8 cellular contexts compared by ENCODE assay signal in genomic region chr13:28718538-28719226, GRCh38. TPM values are rescaled to one million over a fixed set of nuclear protein-coding genes. Genes with fewer than 3 reads are reported as not detected.
A peak's percentile ranks its signal among the peaks of the same experiment; 100 is the strongest.
DNase-seq lines count a peak whose midpoint lies in the region; ATAC-seq, FAIRE-seq and TF ChIP-seq lines count a peak whose summit lies in the region.

SLC46A3 (minus strand) TSS chr13:28718970; CDS start chr13:28717998, 972 bp downstream.

- H3K14ac ChIP-seq in H1 (ENCODE audit: insufficient read length): no peak within 1 kb of the TSS

- peaks cover 29% of the 10 kb centered on the region for H3K4me1 ChIP-seq in CD4-positive, alpha-beta memory T cell (ENCODE audit: insufficient read depth, low read length)
- H3K4me1 ChIP-seq in H1 (replicated peaks in 1 of 4; ENCODE audit: control insufficient read depth in 3 of 4, insufficient read depth in 4 of 4, low read length in 3 of 4): no peaks in the 10 kb centered on the region; a peak in 1 of 7 replicates

- H3K27me3 Mint-ChIP-seq in CD4-positive, alpha-beta memory T cell: no peaks in the 10 kb centered on the region
- H3K27me3 Mint-ChIP-seq in activated CD8-positive, alpha-beta memory T cell treated with anti-CD3 and anti-CD28 coated beads, Interleukin-2, amount 10 ng/mL, durations not matched to agents 7 days and 5 days: peaks cover 3% of the 10 kb centered on the region

- H4K5ac ChIP-seq in H1 (ENCODE audit: insufficient read length, low read depth, low read length): no peak within 1 kb of the TSS

- no peaks in the 10 kb centered on the region for H3K9me3 ChIP-seq in CD4-positive, alpha-beta memory T cell (ENCODE audit: control insufficient read depth in 1 of 2, low read length in 2 of 2)
- H3K9me3 ChIP-seq in H1 (ENCODE audit: insufficient read depth in 2 of 2, low read depth in 1 of 2, low read length in 1 of 2): no peaks in the 10 kb centered on the region

- peak within 1 kb of the TSS; percentile 15 to 86 for H3K4me3 ChIP-seq in CD4-positive, alpha-beta memory T cell (ENCODE audit: low read length in 2 of 2)
- peak within 1 kb of the TSS; percentile 64 to 84 (median 72) for H3K4me3 ChIP-seq in H1 (ENCODE audit: extremely low read depth in 1 of 4, insufficient read depth in 2 of 4, low read depth in 3 of 4, low read length in 4 of 4)

- H3K27me3 ChIP-seq in CD4-positive, alpha-beta memory T cell (ENCODE audit: insufficient read depth, low read length): no peaks in the 10 kb centered on the region
- H3K27me3 ChIP-seq in H1 (replicated peaks in 1 of 4; ENCODE audit: control insufficient read depth in 3 of 4, extremely low read depth in 1 of 4, insufficient read depth in 3 of 4, low read length in 3 of 4): peaks cover 0 to 14% (median 12%) of the 10 kb centered on the region in 4 experiments; a peak in 6 of 7 replicates

- H3K23me2 ChIP-seq in H1 (ENCODE audit: low read depth, low read length): peaks cover 10% of the 10 kb centered on the region

- no peak within 1 kb of the TSS for H2BK5ac ChIP-seq in H1 (ENCODE audit: low read depth, low read length)

- H2BK120ac ChIP-seq in H1 (replicated peaks; ENCODE audit: low read depth, low read length): no peak within 1 kb of the TSS

- H2BK15ac ChIP-seq in H1 (ENCODE audit: low read length): no peak within 1 kb of the TSS

- peak within 1 kb of the TSS; percentile 72 to 86 for H3K4me2 ChIP-seq in H1 (ENCODE audit: insufficient read depth in 1 of 2, low read depth in 2 of 2, low read length in 2 of 2)

- ATAC-seq in GM19397 (IDR thresholded peaks at IDR 0.05; ENCODE audit: unreplicated experiment) (peak; percentile 99), HG03565 (IDR thresholded peaks at IDR 0.05; ENCODE audit: unreplicated experiment) (peak; percentile 96)
- ATAC-seq in activated CD8-positive, alpha-beta memory T cell treated with anti-CD3 and anti-CD28 coated beads, Interleukin-2, amount 10 ng/mL, durations not matched to agents 7 days and 5 days: peak; percentile 100

- H4K20me1 ChIP-seq in H1 (replicated peaks in 1 of 2; ENCODE audit: control insufficient read depth in 1 of 2, insufficient read depth in 2 of 2, low read length in 2 of 2): no peaks in the 10 kb centered on the region

- H3K18ac ChIP-seq in H1 (ENCODE audit: extremely low read depth, low read length): no peak within 1 kb of the TSS

- H2BK20ac ChIP-seq in H1 (ENCODE audit: low read length): no peak within 1 kb of the TSS

- CTCF ChIA-PET in CD4-positive, alpha-beta memory T cell (lab: Charles Lee; ENCODE audit: partially characterized antibody): interaction anchor here (1.0 to 1.2 kb wide), 2 partner anchors 8 to 60 kb away, joined by 3 to 5 read pairs; partner anchors contain the start of gene POMP
- CTCF ChIA-PET in activated CD8-positive, alpha-beta memory T cell treated with anti-CD3 and anti-CD28 coated beads, Interleukin-2, amount 10 ng/mL, durations not matched to agents 7 days and 5 days (lab: Charles Lee): interaction anchor here (1.2 to 2.0 kb wide), 2 partner anchors 9 to 60 kb away, joined by 3 to 8 read pairs; partner anchors contain the start of gene POMP
- CTCF ChIA-PET in H1 (lab: Charles Lee; ENCODE audit: partially characterized antibody): interaction anchor here (1.0 to 1.2 kb wide), 3 partner anchors 33 to 78 kb away, joined by 3 to 4 read pairs (median 4); no protein-coding TSS in a partner anchor

- no peaks in the 10 kb centered on the region for H3K9me3 Mint-ChIP-seq in CD4-positive, alpha-beta memory T cell
- H3K9me3 Mint-ChIP-seq in activated CD8-positive, alpha-beta memory T cell treated with anti-CD3 and anti-CD28 coated beads, Interleukin-2, amount 10 ng/mL, durations not matched to agents 7 days and 5 days (ENCODE audit: low read depth): no peaks in the 10 kb centered on the region

- H3K56ac ChIP-seq in H1 (replicated peaks; ENCODE audit: insufficient read length, low read depth, low read length): no peak within 1 kb of the TSS

- intact Hi-C loops in CD4-positive, alpha-beta memory T cell (cut with micrococcal nuclease): loop anchor here (1.0 to 5.0 kb wide), 3 partner anchors 59 to 1468 kb away; partner anchors contain the start of genes PAN3, POMP and RPL21

- no peak within 1 kb of the TSS for H4K91ac ChIP-seq in H1 (replicated peaks; ENCODE audit: insufficient read length, low read length)

- peak in 1 of 3 experiments; percentile 17; a peak in 1 of 4 replicates for TF ChIP-seq CTCF in H1 (IDR thresholded peaks at IDR 0.05; ENCODE audit: control extremely low read depth in 1 of 3, insufficient read depth in 1 of 3, low read depth in 1 of 3, low read length in 3 of 3)

- H3K4me3 Mint-ChIP-seq in CD4-positive, alpha-beta memory T cell: peak within 1 kb of the TSS; percentile 92 to 97 (median 94)
- H3K4me3 Mint-ChIP-seq in activated CD8-positive, alpha-beta memory T cell treated with anti-CD3 and anti-CD28 coated beads, Interleukin-2, amount 10 ng/mL, durations not matched to agents 7 days and 5 days: peak within 1 kb of the TSS; percentile 83

- peak; percentile 7 to 13; a peak in 2 of 4 replicates for TF ChIP-seq RAD21 in H1 (IDR thresholded peaks at IDR 0.05 in 1 of 2, conservative IDR thresholded peaks at IDR 0.05 in 1 of 2; ENCODE audit: low read depth in 2 of 2, low read length in 2 of 2)

- no peak within 1 kb of the TSS for H3K4ac ChIP-seq in H1 (replicated peaks; ENCODE audit: insufficient read length, low read depth, low read length)

- H2AK5ac ChIP-seq in H1 (ENCODE audit: low read depth, low read length): no peak within 1 kb of the TSS

- peak within 1 kb of the TSS; percentile 90 to 98 (median 95) for H3K27ac Mint-ChIP-seq in CD4-positive, alpha-beta memory T cell
- peak within 1 kb of the TSS; percentile 86 for H3K27ac Mint-ChIP-seq in activated CD8-positive, alpha-beta memory T cell treated with anti-CD3 and anti-CD28 coated beads, Interleukin-2, amount 10 ng/mL, durations not matched to agents 7 days and 5 days

- no peak within 1 kb of the TSS; a peak in 1 of 7 replicates for H3K9ac ChIP-seq in H1 (replicated peaks in 1 of 4; ENCODE audit: extremely low read depth in 1 of 4, low read depth in 3 of 4, low read length in 3 of 4)

- H3K79me2 ChIP-seq in H1 (ENCODE audit: control insufficient read depth in 1 of 2, insufficient read depth in 2 of 2, low read length in 2 of 2): no peaks in the 10 kb centered on the region

- H3K23ac ChIP-seq in H1 (ENCODE audit: insufficient read length): no peak within 1 kb of the TSS

- no peaks in the 10 kb centered on the region for H3K36me3 ChIP-seq in CD4-positive, alpha-beta memory T cell (ENCODE audit: insufficient read depth, low read length)
- H3K36me3 ChIP-seq in H1 (ENCODE audit: control insufficient read depth in 2 of 4, insufficient read depth in 4 of 4, low read length in 3 of 4): no peaks in the 10 kb centered on the region

- no peak within 1 kb of the TSS; the same call in 1 of the 2 replicates for H2BK12ac ChIP-seq in H1 (ENCODE audit: low read depth, low read length)

- H3K79me1 ChIP-seq in H1 (ENCODE audit: low read depth, low read length): no peaks in the 10 kb centered on the region

- POLR2A ChIA-PET in CD4-positive, alpha-beta memory T cell (lab: Charles Lee; ENCODE audit: partially characterized antibody): interaction anchor here (0.6 to 3.6 kb wide), 8 partner anchors 8 to 1232 kb away, joined by 3 to 41 read pairs (median 3); partner anchors contain the start of genes LNX2 and POMP
- POLR2A ChIA-PET in H1 (lab: Charles Lee; ENCODE audit: partially characterized antibody): interaction anchor here (1.0 to 1.9 kb wide), 2 partner anchors 11 to 25 kb away, joined by 3 to 5 read pairs; no protein-coding TSS in a partner anchor

- TF ChIP-seq EP300 in H1 (IDR thresholded peaks at IDR 0.05; ENCODE audit: borderline replicate concordance in 1 of 2, low read depth in 2 of 2, low read length in 2 of 2): no peak

- no peak for FAIRE-seq in H1 (lab: Jason Lieb, UNC)

- peaks cover 4 to 17% of the 10 kb centered on the region in 2 donors for H3K36me3 Mint-ChIP-seq in CD4-positive, alpha-beta memory T cell
- H3K36me3 Mint-ChIP-seq in activated CD8-positive, alpha-beta memory T cell treated with anti-CD3 and anti-CD28 coated beads, Interleukin-2, amount 10 ng/mL, durations not matched to agents 7 days and 5 days: peaks cover 3% of the 10 kb centered on the region

- peak within 1 kb of the TSS; percentile 72; the same call in 1 of the 2 replicates for H4K8ac ChIP-seq in H1 (ENCODE audit: extremely low read depth, insufficient read depth, low read length)

- H2AFZ ChIP-seq in H1 (ENCODE audit: low read length): peak within 1 kb of the TSS; percentile 87

- peak; percentile 95 to 97 (median 96) for DNase-seq in CD4-positive, alpha-beta memory T cell
- DNase-seq in NK-92 treated with Interleukin-12 subunit alpha and Interleukin-12 subunit beta, amount 100 ng/mL, for 24 hours (lab: John Stamatoyannopoulos, UW): peak; percentile 93
- DNase-seq in activated CD8-positive, alpha-beta memory T cell treated with anti-CD3 and anti-CD28 coated beads, Interleukin-2, amount 10 ng/mL, durations not matched to agents 7 days and 5 days: peak; percentile 98
- DNase-seq in H1 (ENCODE audit: low read depth in 1 of 2, low spot score in 2 of 2): peak; percentile 80 to 98
- DNase-seq in mesenteric fat pad (ENCODE audit: low spot score): peak; percentile 99
- peak; percentile 94 for DNase-seq in stimulated activated CD8-positive, alpha-beta memory T cell treated with anti-CD3 and anti-CD28 coated beads, Interleukin-15, amount 100 ng/mL, for 1 hour (ENCODE audit: low read depth)

- H3K27ac ChIP-seq in CD4-positive, alpha-beta memory T cell (ENCODE audit: low read depth, low read length): peak within 1 kb of the TSS; percentile 65
- H3K27ac ChIP-seq in H1 (ENCODE audit: low read depth, low read length): no peak within 1 kb of the TSS

- peaks cover 23 to 47% (median 31%) of the 10 kb centered on the region in 4 donors for H3K4me1 Mint-ChIP-seq in CD4-positive, alpha-beta memory T cell
- peaks cover 22% of the 10 kb centered on the region for H3K4me1 Mint-ChIP-seq in activated CD8-positive, alpha-beta memory T cell treated with anti-CD3 and anti-CD28 coated beads, Interleukin-2, amount 10 ng/mL, durations not matched to agents 7 days and 5 days

- no peak for TF ChIP-seq POLR2A in H1 (IDR thresholded peaks at IDR 0.05; ENCODE audit: control extremely low read depth in 1 of 2, low read depth in 2 of 2, low read length in 2 of 2)

- WGBS in H1 (ENCODE audit: extremely low coverage in 1 of 2, insufficient coverage in 1 of 2, insufficient read length in 1 of 2, insufficient replicate concordance in 2 of 2, low coverage in 1 of 2, low lambda C conversion rate in 2 of 2, missing lambda C conversion rate in 1 of 2), 2 experiments: 2% methylated on average over 62 of the region's 79 CpGs; no CpG with 5 or more reads in 1 of the 2 experiments

RNA-seq across cellular contexts. Expression of gene SLC46A3, which starts in this region (rescaled TPM):
- 10 to 100 TPM; 18.7 to 18.9 TPM for total RNA-seq in CD4-positive, alpha-beta memory T cell
- 10 to 100 TPM; 25.8 to 42.1 TPM for polyA plus RNA-seq in CD4-positive, alpha-beta memory T cell
- 1 to 10 TPM; 6.3 to 8.3 TPM for total RNA-seq in activated CD8-positive, alpha-beta memory T cell treated with anti-CD3 and anti-CD28 coated beads, Interleukin-2, amount 10 ng/mL, durations not matched to agents 7 days and 5 days
- 0.31 and 0.39 TPM in 2 replicates for total RNA-seq in H1 (2021; fragmentation: NEBNext Ultra II Directional; extraction: Animal tissue kit (Norgen Biotek cat#: 25700))
- 0.50 and 0.67 TPM in 2 replicates for polyA plus RNA-seq in H1 (2011; rRNA removed)
- polyA plus RNA-seq in H1 (2011; cell fraction: cytosol; rRNA removed): 0.56 TPM
- polyA plus RNA-seq in H1 (2011; cell fraction: nucleus; rRNA removed): 0.24 TPM
- polyA plus RNA-seq in H1 (2012, experiment 1 of 2): 0.22 to 0.37 TPM (median 0.31 TPM) in 4 replicates
- 0.09 TPM for polyA plus RNA-seq in H1 (2012, experiment 2 of 2)
- polyA plus RNA-seq in H1 (2013, experiment 1 of 2): 1.1 TPM
- 1.1 TPM for polyA plus RNA-seq in H1 (2013, experiment 2 of 2)
- 0.27 and 0.91 TPM in 2 replicates for polyA minus RNA-seq in H1 (2011; rRNA and poly(A)+ RNA removed)
- not detected for polyA minus RNA-seq in H1 (2011; cell fraction: cytosol; rRNA and poly(A)+ RNA removed)
- 0.30 TPM for polyA minus RNA-seq in H1 (2011; cell fraction: nucleus; rRNA and poly(A)+ RNA removed)
- total RNA-seq in mesenteric fat pad: 17.9 TPM

Comparison
In these comparisons a context has a peak if more than half of its experiments do, and no peak if none do; other contexts are left out.
1. RNA of gene SLC46A3 (polyA plus RNA-seq): 25.8 to 42.1 TPM in CD4-positive, alpha-beta memory T cell; 0.09 to 1.1 TPM in H1; every median in the first group is over 10 times any median in the second.
2. Peak in every context shown above with its lines, with median percentiles within 50 percentile points of each other: DNase-seq and ATAC-seq.